Comparison of ENCODE assay signal across 18 cellular contexts in genomic region chrX:58051346-58051745, GRCh38.
DNase-seq lines count a peak whose midpoint lies in the region; TF ChIP-seq lines count a peak whose summit lies in the region.
"Had no signal": no experiment of that assay in that cellular context is flagged by ENCODE, and none has a peak within 500 bp of the region (broad histone marks: within the 10 kb centered on the region; RNA-seq: fewer than 3 reads in every experiment).

No MANE protein-coding gene starts in this region.

- intact Hi-C loops in PC-9 (cut with micrococcal nuclease; ENCODE audit: unreplicated experiment): no loop called here

- CTCF ChIA-PET in PC-9 (lab: Charles Lee): no interaction called here

- H3K79me2 ChIP-seq in PC-9 (ENCODE audit: low read depth): no peaks in the 10 kb centered on the region

- no peaks in the 10 kb centered on the region for H3K9me2 ChIP-seq in PC-9 (ENCODE audit: insufficient read depth)

- POLR2A ChIA-PET in PC-9 (lab: Charles Lee; ENCODE audit: unreplicated experiment): no interaction called here

- BruUV-seq in PC-9 (replicated peaks; lab: Mats Ljungman, UMichigan): no TSS peak

- no peaks in the 10 kb centered on the region for H3K36me3 ChIP-seq in PC-9 (ENCODE audit: low read depth)

- no peaks in the 10 kb centered on the region for H3K27me3 ChIP-seq in PC-9 (ENCODE audit: insufficient read depth, low read depth)

- no peak overlapping the region for H2AFZ ChIP-seq in PC-9

- no peaks in the 10 kb centered on the region for H3K4me1 ChIP-seq in PC-9 (replicated peaks; ENCODE audit: insufficient read depth)
- H3K4me1 ChIP-seq: A549, Caco-2 had no signal

- H4K20me1 ChIP-seq in PC-9 (ENCODE audit: insufficient read depth): no peaks in the 10 kb centered on the region

- H3K4me3 ChIP-seq in epithelial cell of esophagus (ENCODE audit: low read length) (no peak overlapping the region), PC-9 (no peak overlapping the region)
- H3K4me3 ChIP-seq: A549, GM12878 had no signal

- no peaks in the 10 kb centered on the region for H3F3A ChIP-seq in PC-9 (ENCODE audit: insufficient read depth, low read depth)

- H3K9me3 ChIP-seq in PC-9 (ENCODE audit: insufficient read depth, low read depth): no peaks in the 10 kb centered on the region
- H3K9me3 ChIP-seq: A549, Caco-2 had no signal

- TF ChIP-seq CTCF in epithelial cell of esophagus (IDR thresholded peaks at IDR 0.05; ENCODE audit: insufficient read depth, low read depth, low read length, missing control alignments): no peak
- no peak for TF ChIP-seq CTCF in PC-9 (conservative IDR thresholded peaks at IDR 0.05)

- peak; percentile 22 for DNase-seq in DMS53 (lab: John Stamatoyannopoulos, UW)
- DNase-seq in DMS53 treated with DMSO at 0.1 percent for 48 hours (lab: John Stamatoyannopoulos, UW; ENCODE audit: unreplicated experiment): no peak
- DNase-seq in T1000 (lab: John Stamatoyannopoulos, UW): peak; percentile 1
- DNase-seq in epithelial cell of esophagus (ENCODE audit: low read depth): peak; percentile 42
- DNase-seq in DMS79 (lab: John Stamatoyannopoulos, UW): no peak
- DNase-seq in PC-9: no peak
- no peak for DNase-seq in NCI-H2029 (lab: John Stamatoyannopoulos, UW)
- DNase-seq: AML-193; Caco-2; CD4-positive, alpha-beta T cell; DND-41; EL; GOT3; H7 had no signal

- no peak overlapping the region for H3K27ac ChIP-seq in PC-9
- H3K27ac ChIP-seq: 22Rv1, A549, C4-2B had no signal

- no peak overlapping the region for H3K4me2 ChIP-seq in PC-9
- H3K4me2 ChIP-seq: A549 had no signal

Comparison
In these comparisons a context has a peak if more than half of its experiments do, and no peak if none do; other contexts are left out.
1. DNase-seq: peak in DMS53 (single experiment), T1000 (single experiment) and epithelial cell of esophagus (single experiment); none in DMS53 treated with DMSO at 0.1 percent for 48 hours (single experiment), DMS79 (single experiment), PC-9 (0 of 2) and NCI-H2029 (single experiment).